In the genomic region with DNA sequence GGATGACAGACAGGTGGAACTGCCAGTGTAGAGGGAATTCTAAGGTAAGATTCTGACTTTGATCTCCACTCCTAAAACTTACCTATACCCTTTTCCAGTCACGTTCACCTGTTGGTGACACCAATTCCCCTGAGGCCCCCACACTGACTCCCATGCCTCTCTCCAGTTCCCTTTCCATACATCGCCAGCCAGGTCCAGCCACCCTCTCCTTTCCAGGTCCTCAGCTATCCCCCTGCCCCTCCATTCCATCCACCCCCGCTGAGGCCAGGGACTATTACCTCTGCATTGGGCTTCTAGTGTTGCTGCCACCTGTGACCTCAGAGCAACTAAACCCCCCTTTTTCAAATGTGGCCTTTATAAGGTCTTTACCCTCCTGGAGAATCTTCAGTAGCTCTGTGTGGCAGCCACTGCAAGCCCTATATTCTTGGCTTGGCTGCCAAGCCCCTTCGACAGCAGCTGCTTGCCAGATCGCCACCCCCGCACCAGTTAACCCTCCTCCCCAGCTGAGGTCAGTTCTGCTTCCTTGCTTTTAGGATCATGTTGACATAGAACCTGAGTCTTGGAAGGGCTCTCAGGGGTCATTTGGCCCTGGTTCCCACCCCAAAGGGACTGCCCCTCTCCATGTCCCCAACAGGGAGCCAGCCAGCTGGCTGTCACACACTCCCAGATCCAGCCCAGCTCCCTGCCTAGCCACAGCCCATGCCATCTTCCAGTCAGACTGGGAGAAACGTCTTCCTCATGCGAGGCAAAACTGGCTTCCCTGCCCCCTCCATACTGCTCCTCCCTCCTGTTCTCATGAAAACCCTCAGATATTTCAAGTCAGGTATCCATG, we compare ENCODE assay signal across 19 cellular contexts. TPM values are rescaled to one million over a fixed set of nuclear protein-coding genes. Genes with fewer than 3 reads are reported as not detected.
DNase-seq lines count a peak whose midpoint lies in the region; ATAC-seq and TF ChIP-seq lines count a peak whose summit lies in the region.
"Had no signal": no experiment of that assay in that cellular context is flagged by ENCODE, and none has a peak within 500 bp of the region (broad histone marks: within the 10 kb centered on the region; RNA-seq: fewer than 3 reads in every experiment).

No MANE protein-coding gene starts in this region.

- peak overlapping the region; percentile 82 for H3K27ac ChIP-seq in vagina

- no peak overlapping the region for H3K4me3 Mint-ChIP-seq in activated naive CD8-positive, alpha-beta T cell treated with anti-CD3 and anti-CD28 coated beads, Interleukin-2, amount 10 ng/mL, durations not matched to agents 7 days and 5 days
- no peak overlapping the region for H3K4me3 Mint-ChIP-seq in activated naive CD8-positive, alpha-beta T cell treated with anti-CD3 and anti-CD28 coated beads for 36 hours
- no peak overlapping the region for H3K4me3 Mint-ChIP-seq in activated T-helper 2 cell treated with anti-CD3 and anti-CD28 coated beads, Interferon-gamma antibody, Interleukin-2, Interleukin-4, amounts not matched to agents 10 μg/mL and 5 μg/mL and 100 μg/mL, durations not matched to agents 14 hours and 24 hours and 36 hours (ENCODE audit: low read depth)
- no peak overlapping the region for H3K4me3 Mint-ChIP-seq in nephron
- H3K4me3 Mint-ChIP-seq: activated CD8-positive, alpha-beta T cell treated with anti-CD3 and anti-CD28 coated beads for 36 hours; immature natural killer cell had no signal

- peaks cover 57% of the 10 kb centered on the region for H3K36me3 Mint-ChIP-seq in activated naive CD8-positive, alpha-beta T cell treated with anti-CD3 and anti-CD28 coated beads, Interleukin-2, amount 10 ng/mL, durations not matched to agents 7 days and 5 days
- peaks cover 66% of the 10 kb centered on the region for H3K36me3 Mint-ChIP-seq in activated naive CD8-positive, alpha-beta T cell treated with anti-CD3 and anti-CD28 coated beads for 36 hours
- H3K36me3 Mint-ChIP-seq in activated T-helper 2 cell treated with anti-CD3 and anti-CD28 coated beads, Interferon-gamma antibody, Interleukin-2, Interleukin-4, amounts not matched to agents 10 μg/mL and 5 μg/mL and 100 μg/mL, durations not matched to agents 14 hours and 24 hours and 36 hours (ENCODE audit: low read depth) = peaks cover 97% of the 10 kb centered on the region
- H3K36me3 Mint-ChIP-seq in nephron (ENCODE audit: low read depth) = peaks cover 47% of the 10 kb centered on the region
- H3K36me3 Mint-ChIP-seq: CD14-positive monocyte had no signal

- H3K4me3 ChIP-seq in vagina = no peak overlapping the region
- H3K4me3 ChIP-seq: lung, suprapubic skin had no signal

- intact Hi-C loops in activated T-helper 2 cell treated with anti-CD3 and anti-CD28 coated beads, Interferon-gamma antibody, Interleukin-2, Interleukin-4, amounts not matched to agents 10 μg/mL and 5 μg/mL and 100 μg/mL, durations not matched to agents 14 hours and 24 hours and 36 hours (cut with micrococcal nuclease) = no loop called here
- intact Hi-C loops in vagina (cut with DNase I) = no loop called here

- no peaks in the 10 kb centered on the region for H3K27me3 ChIP-seq in vagina
- H3K27me3 ChIP-seq: suprapubic skin had no signal

- no peak for DNase-seq in activated naive CD8-positive, alpha-beta T cell treated with anti-CD3 and anti-CD28 coated beads, Interleukin-2, amount 10 ng/mL, durations not matched to agents 7 days and 5 days
- no peak for DNase-seq in activated naive CD8-positive, alpha-beta T cell treated with anti-CD3 and anti-CD28 coated beads for 36 hours
- DNase-seq in activated T-helper 2 cell treated with anti-CD3 and anti-CD28 coated beads, Interferon-gamma antibody, Interleukin-2, Interleukin-4, amounts not matched to agents 10 μg/mL and 5 μg/mL and 100 μg/mL, durations not matched to agents 14 hours and 24 hours and 36 hours (ENCODE audit: low spot score) = no peak
- DNase-seq in vagina (ENCODE audit: extremely low spot score in 2 of 2) (no peak), NCI-H1930 (lab: John Stamatoyannopoulos, UW) (no peak), NCI-H2107 (lab: John Stamatoyannopoulos, UW) (no peak)
- DNase-seq: activated CD8-positive, alpha-beta T cell treated with anti-CD3 and anti-CD28 coated beads for 36 hours; dermis blood vessel endothelial cell; immature natural killer cell; NCI-H1436 treated with DMSO at 0.1 percent for 48 hours; NCI-H2171 treated with DMSO at 0.1 percent for 48 hours; NCI-H526; SHP77; stimulated activated CD4-positive, alpha-beta T cell treated with anti-CD3 and anti-CD28 coated beads, Interleukin-15, amount 100 ng/mL, for 24 hours had no signal

- peaks cover 2% of the 10 kb centered on the region for H3K9me3 Mint-ChIP-seq in activated naive CD8-positive, alpha-beta T cell treated with anti-CD3 and anti-CD28 coated beads, Interleukin-2, amount 10 ng/mL, durations not matched to agents 7 days and 5 days
- no peaks in the 10 kb centered on the region for H3K9me3 Mint-ChIP-seq in activated naive CD8-positive, alpha-beta T cell treated with anti-CD3 and anti-CD28 coated beads for 36 hours
- no peaks in the 10 kb centered on the region for H3K9me3 Mint-ChIP-seq in activated T-helper 2 cell treated with anti-CD3 and anti-CD28 coated beads, Interferon-gamma antibody, Interleukin-2, Interleukin-4, amounts not matched to agents 10 μg/mL and 5 μg/mL and 100 μg/mL, durations not matched to agents 14 hours and 24 hours and 36 hours
- no peaks in the 10 kb centered on the region for H3K9me3 Mint-ChIP-seq in nephron
- H3K9me3 Mint-ChIP-seq: activated CD8-positive, alpha-beta T cell treated with anti-CD3 and anti-CD28 coated beads for 36 hours; immature natural killer cell had no signal

- TF ChIP-seq CTCF in nephron (IDR thresholded peaks at IDR 0.05; ENCODE audit: unreplicated experiment in 3 of 3) = no peak
- no peak for TF ChIP-seq CTCF in vagina (IDR thresholded peaks at IDR 0.05)

- H3K36me3 ChIP-seq in vagina = peaks cover 0 to 74% of the 10 kb centered on the region in 2 donors

- no peak for ATAC-seq in activated naive CD8-positive, alpha-beta T cell treated with anti-CD3 and anti-CD28 coated beads, Interleukin-2, amount 10 ng/mL, durations not matched to agents 7 days and 5 days (ENCODE audit: low read depth)
- ATAC-seq: activated CD8-positive, alpha-beta T cell treated with anti-CD3 and anti-CD28 coated beads for 36 hours had no signal

- no peak for TF ChIP-seq POLR2A in vagina (IDR thresholded peaks at IDR 0.05)

- no peaks in the 10 kb centered on the region for H3K9me3 ChIP-seq in vagina
- H3K9me3 ChIP-seq: suprapubic skin had no signal

- peak overlapping the region; percentile 17 for H3K27ac Mint-ChIP-seq in activated naive CD8-positive, alpha-beta T cell treated with anti-CD3 and anti-CD28 coated beads, Interleukin-2, amount 10 ng/mL, durations not matched to agents 7 days and 5 days
- H3K27ac Mint-ChIP-seq in activated naive CD8-positive, alpha-beta T cell treated with anti-CD3 and anti-CD28 coated beads for 36 hours = no peak overlapping the region
- H3K27ac Mint-ChIP-seq in activated T-helper 2 cell treated with anti-CD3 and anti-CD28 coated beads, Interferon-gamma antibody, Interleukin-2, Interleukin-4, amounts not matched to agents 10 μg/mL and 5 μg/mL and 100 μg/mL, durations not matched to agents 14 hours and 24 hours and 36 hours = peak overlapping the region; percentile 18
- H3K27ac Mint-ChIP-seq in nephron = peak overlapping the region; percentile 19 to 98 (median 48)
- H3K27ac Mint-ChIP-seq: activated CD8-positive, alpha-beta T cell treated with anti-CD3 and anti-CD28 coated beads for 36 hours; CD14-positive monocyte had no signal

- H3K4me1 Mint-ChIP-seq in activated naive CD8-positive, alpha-beta T cell treated with anti-CD3 and anti-CD28 coated beads, Interleukin-2, amount 10 ng/mL, durations not matched to agents 7 days and 5 days = peaks cover 8% of the 10 kb centered on the region
- no peaks in the 10 kb centered on the region for H3K4me1 Mint-ChIP-seq in activated naive CD8-positive, alpha-beta T cell treated with anti-CD3 and anti-CD28 coated beads for 36 hours
- peaks cover 7% of the 10 kb centered on the region for H3K4me1 Mint-ChIP-seq in activated T-helper 2 cell treated with anti-CD3 and anti-CD28 coated beads, Interferon-gamma antibody, Interleukin-2, Interleukin-4, amounts not matched to agents 10 μg/mL and 5 μg/mL and 100 μg/mL, durations not matched to agents 14 hours and 24 hours and 36 hours (ENCODE audit: low read depth)
- H3K4me1 Mint-ChIP-seq in nephron = peaks cover 57% of the 10 kb centered on the region
- H3K4me1 Mint-ChIP-seq: CD14-positive monocyte, immature natural killer cell had no signal

- no peaks in the 10 kb centered on the region for H3K27me3 Mint-ChIP-seq in activated naive CD8-positive, alpha-beta T cell treated with anti-CD3 and anti-CD28 coated beads, Interleukin-2, amount 10 ng/mL, durations not matched to agents 7 days and 5 days
- no peaks in the 10 kb centered on the region for H3K27me3 Mint-ChIP-seq in activated naive CD8-positive, alpha-beta T cell treated with anti-CD3 and anti-CD28 coated beads for 36 hours
- H3K27me3 Mint-ChIP-seq in activated T-helper 2 cell treated with anti-CD3 and anti-CD28 coated beads, Interferon-gamma antibody, Interleukin-2, Interleukin-4, amounts not matched to agents 10 μg/mL and 5 μg/mL and 100 μg/mL, durations not matched to agents 14 hours and 24 hours and 36 hours (ENCODE audit: low read depth) = no peaks in the 10 kb centered on the region
- no peaks in the 10 kb centered on the region for H3K27me3 Mint-ChIP-seq in nephron (ENCODE audit: low read depth)
- H3K27me3 Mint-ChIP-seq: activated CD8-positive, alpha-beta T cell treated with anti-CD3 and anti-CD28 coated beads for 36 hours had no signal

- POLR2A ChIA-PET in activated naive CD8-positive, alpha-beta T cell treated with anti-CD3 and anti-CD28 coated beads, Interleukin-2, amount 10 ng/mL, durations not matched to agents 7 days and 5 days (lab: Charles Lee) = interaction anchor here (0.8 kb wide), 1 partner anchor 59 kb away, joined by 3 read pairs; the partner anchor contains the start of gene AHCYL1

- H3K4me1 ChIP-seq in vagina = peaks cover 63% of the 10 kb centered on the region

RNA-seq across cellular contexts. Expression of gene CSF1, which starts 14.7 kb away (rescaled TPM):
- 10 to 100 TPM; 42.7 to 45.1 TPM for total RNA-seq in activated naive CD8-positive, alpha-beta T cell treated with anti-CD3 and anti-CD28 coated beads, Interleukin-2, amount 10 ng/mL, durations not matched to agents 7 days and 5 days
- 10 to 100 TPM; 21.2 to 24.9 TPM for total RNA-seq in activated naive CD8-positive, alpha-beta T cell treated with anti-CD3 and anti-CD28 coated beads for 36 hours
- 251 and 252 TPM in 2 replicates for total RNA-seq in activated T-helper 2 cell treated with anti-CD3 and anti-CD28 coated beads, Interferon-gamma antibody, Interleukin-2, Interleukin-4, amounts not matched to agents 10 μg/mL and 5 μg/mL and 100 μg/mL, durations not matched to agents 14 hours and 24 hours and 36 hours
- total RNA-seq in vagina = 159 TPM
- total RNA-seq: OCI-LY7 had no signal

RNA-seq across cellular contexts. Expression of gene AHCYL1, which starts 59.2 kb away (rescaled TPM):
- 10 to 100 TPM; 53.6 to 55.4 TPM for total RNA-seq in activated naive CD8-positive, alpha-beta T cell treated with anti-CD3 and anti-CD28 coated beads, Interleukin-2, amount 10 ng/mL, durations not matched to agents 7 days and 5 days
- total RNA-seq in activated naive CD8-positive, alpha-beta T cell treated with anti-CD3 and anti-CD28 coated beads for 36 hours = 10 to 100 TPM; 67.9 to 68.6 TPM
- total RNA-seq in activated T-helper 2 cell treated with anti-CD3 and anti-CD28 coated beads, Interferon-gamma antibody, Interleukin-2, Interleukin-4, amounts not matched to agents 10 μg/mL and 5 μg/mL and 100 μg/mL, durations not matched to agents 14 hours and 24 hours and 36 hours = 85.8 and 86.5 TPM in 2 replicates
- 75.6 TPM for total RNA-seq in vagina
